Comparison of ENCODE assay signal across 8 cellular contexts in the genomic region with DNA sequence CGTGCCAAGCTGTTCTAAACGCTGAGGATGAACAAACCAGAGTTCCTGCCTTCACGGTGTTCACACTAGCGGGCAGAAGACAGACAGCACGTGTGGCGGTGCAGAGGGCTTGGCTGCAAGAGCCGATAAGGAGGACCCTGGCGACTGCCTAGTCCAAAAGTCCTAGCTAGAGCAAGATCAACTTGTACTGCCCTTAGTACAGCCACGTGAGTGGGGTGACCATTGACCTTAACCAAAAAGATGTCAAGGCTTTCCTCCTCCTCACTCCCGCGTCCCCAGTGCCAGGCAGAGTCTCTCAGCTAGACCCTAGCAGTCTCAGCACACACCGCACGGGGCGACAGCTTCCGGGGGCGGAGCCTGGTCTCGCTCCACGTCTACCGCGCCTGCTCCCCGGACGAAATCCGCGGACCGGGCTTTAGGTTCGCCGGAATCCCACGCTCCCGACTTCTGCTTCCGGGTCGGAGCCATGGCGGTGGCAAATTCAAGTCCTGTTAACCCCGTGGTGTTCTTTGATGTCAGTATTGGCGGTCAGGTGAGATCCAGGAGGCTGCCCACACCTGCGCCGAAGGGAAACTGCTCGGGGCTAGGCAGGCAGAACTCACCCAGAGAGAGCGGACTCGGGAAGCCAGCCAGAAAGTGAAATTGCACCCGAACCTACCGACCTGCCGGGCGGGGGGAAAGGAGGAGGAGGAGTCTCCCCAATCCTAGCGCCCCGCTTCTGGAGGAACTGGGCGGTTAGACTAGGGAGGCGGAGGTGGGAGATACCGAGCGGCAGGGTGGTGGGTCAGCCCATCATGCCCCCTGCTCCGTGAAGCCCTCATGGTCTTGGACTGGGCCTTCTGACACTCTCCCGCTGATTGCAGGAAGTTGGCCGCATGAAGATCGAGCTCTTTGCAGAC. TPM values are rescaled to one million over a fixed set of nuclear protein-coding genes. Genes with fewer than 3 reads are reported as not detected.
DNase-seq lines count a peak whose midpoint lies in the region; ATAC-seq and TF ChIP-seq lines count a peak whose summit lies in the region.

A gene (plus strand): TSS at position 443 of the 899 bp plus-strand sequence. CDS start 24 bp downstream, at position 467.

- H3K27me3 Mint-ChIP-seq in activated T-cell treated with anti-CD3 and anti-CD28 coated beads, Interleukin-2, amount 50 U/mL, for 24 hours = no peaks in the 10 kb centered on the region

- peaks cover 8 to 11% of the 10 kb centered on the region in 2 donors for H3K36me3 ChIP-seq in mucosa of rectum (ENCODE audit: control insufficient read depth in 2 of 2, insufficient read depth in 2 of 2, low read length in 2 of 2)

- no peaks in the 10 kb centered on the region for H3K9me3 ChIP-seq in mucosa of rectum (ENCODE audit: control insufficient read depth in 2 of 2, low read length in 2 of 2)

- peaks cover 50% of the 10 kb centered on the region for H3K36me3 Mint-ChIP-seq in activated T-cell treated with anti-CD3 and anti-CD28 coated beads, Interleukin-2, amount 50 U/mL, for 24 hours (ENCODE audit: low read depth)

- peak within 1 kb of the TSS; percentile 65 to 71 for H3K9ac ChIP-seq in mucosa of rectum (ENCODE audit: low read depth in 1 of 2, low read length in 2 of 2)

- peak within 1 kb of the TSS; percentile 99 for H3K4me3 Mint-ChIP-seq in activated T-cell treated with anti-CD3 and anti-CD28 coated beads, Interleukin-2, amount 50 U/mL, for 24 hours

- H3K4me3 ChIP-seq in mucosa of rectum (ENCODE audit: low read length in 2 of 2) = peak within 1 kb of the TSS; percentile 92

- peaks cover 4% of the 10 kb centered on the region for H3K9me3 Mint-ChIP-seq in activated T-cell treated with anti-CD3 and anti-CD28 coated beads, Interleukin-2, amount 50 U/mL, for 24 hours

- in situ Hi-C loops in KBM-7 (cut with MboI; ENCODE audit: low pct_unique_long_range_greater_than_20kb, low sequenced_read_pairs) = no loop called here

- peak within 1 kb of the TSS; percentile 99 for H3K27ac Mint-ChIP-seq in activated T-cell treated with anti-CD3 and anti-CD28 coated beads, Interleukin-2, amount 50 U/mL, for 24 hours

- no peaks in the 10 kb centered on the region for H3K27me3 ChIP-seq in mucosa of rectum (ENCODE audit: control insufficient read depth in 2 of 2, insufficient read depth in 2 of 2, low read length in 2 of 2)

- peak; percentile 97 for ATAC-seq in GM21619 (IDR thresholded peaks at IDR 0.05; ENCODE audit: unreplicated experiment)

- TF ChIP-seq POLR2A in erythroblast (IDR thresholded peaks at IDR 0.05; ENCODE audit: low read length) = peak; percentile 89

- H3K4me1 Mint-ChIP-seq in activated T-cell treated with anti-CD3 and anti-CD28 coated beads, Interleukin-2, amount 50 U/mL, for 24 hours (ENCODE audit: low read depth) = peaks cover 43% of the 10 kb centered on the region

- DNase-seq in DMS53 treated with DMSO at 0.1 percent for 48 hours (lab: John Stamatoyannopoulos, UW; ENCODE audit: unreplicated experiment) (peak; percentile 92), KBM-7 (peak; percentile 96), erythroblast (lab: John Stamatoyannopoulos, UW) (peak; percentile 93 to 94)
- DNase-seq in activated T-cell treated with anti-CD3 and anti-CD28 coated beads, Interleukin-2, amount 50 U/mL, for 24 hours = peak; percentile 96
- DNase-seq in stimulated activated CD8-positive, alpha-beta memory T cell treated with anti-CD3 and anti-CD28 coated beads, Interleukin-4, amount 100 ng/mL, for 48 hours = peak; percentile 97

- peaks cover 14 to 16% of the 10 kb centered on the region in 2 donors for H3K4me1 ChIP-seq in mucosa of rectum (ENCODE audit: control insufficient read depth in 2 of 2, insufficient read depth in 2 of 2, low read length in 2 of 2)

- H3K27ac ChIP-seq in mucosa of rectum (ENCODE audit: low read depth in 2 of 2, low read length in 2 of 2) = peak within 1 kb of the TSS; percentile 79 to 82

TF ChIP-seq in PFSK-1, 5 proteins besides CTCF, POLR2A, EP300 and RAD21:
- TF ChIP-seq TAF1 (IDR thresholded peaks at IDR 0.05; ENCODE audit: borderline replicate concordance, insufficient read depth, low read length) (peak; percentile 79; the same call in 1 of the 2 replicates), SIN3A (IDR thresholded peaks at IDR 0.05; ENCODE audit: borderline replicate concordance, insufficient read depth, low read length) (0 out of 2 replicates have a peak, but pooled peaks have one; percentile 37), FOXP2 (optimal IDR thresholded peaks at IDR 0.05; ENCODE audit: borderline replicate concordance, extremely low read depth, extremely low read length, insufficient read depth) (no peak), POLR2AphosphoS5 (IDR thresholded peaks at IDR 0.05; ENCODE audit: low read depth, low read length) (peak; percentile 92)
- TF ChIP-seq, protein P1, sequence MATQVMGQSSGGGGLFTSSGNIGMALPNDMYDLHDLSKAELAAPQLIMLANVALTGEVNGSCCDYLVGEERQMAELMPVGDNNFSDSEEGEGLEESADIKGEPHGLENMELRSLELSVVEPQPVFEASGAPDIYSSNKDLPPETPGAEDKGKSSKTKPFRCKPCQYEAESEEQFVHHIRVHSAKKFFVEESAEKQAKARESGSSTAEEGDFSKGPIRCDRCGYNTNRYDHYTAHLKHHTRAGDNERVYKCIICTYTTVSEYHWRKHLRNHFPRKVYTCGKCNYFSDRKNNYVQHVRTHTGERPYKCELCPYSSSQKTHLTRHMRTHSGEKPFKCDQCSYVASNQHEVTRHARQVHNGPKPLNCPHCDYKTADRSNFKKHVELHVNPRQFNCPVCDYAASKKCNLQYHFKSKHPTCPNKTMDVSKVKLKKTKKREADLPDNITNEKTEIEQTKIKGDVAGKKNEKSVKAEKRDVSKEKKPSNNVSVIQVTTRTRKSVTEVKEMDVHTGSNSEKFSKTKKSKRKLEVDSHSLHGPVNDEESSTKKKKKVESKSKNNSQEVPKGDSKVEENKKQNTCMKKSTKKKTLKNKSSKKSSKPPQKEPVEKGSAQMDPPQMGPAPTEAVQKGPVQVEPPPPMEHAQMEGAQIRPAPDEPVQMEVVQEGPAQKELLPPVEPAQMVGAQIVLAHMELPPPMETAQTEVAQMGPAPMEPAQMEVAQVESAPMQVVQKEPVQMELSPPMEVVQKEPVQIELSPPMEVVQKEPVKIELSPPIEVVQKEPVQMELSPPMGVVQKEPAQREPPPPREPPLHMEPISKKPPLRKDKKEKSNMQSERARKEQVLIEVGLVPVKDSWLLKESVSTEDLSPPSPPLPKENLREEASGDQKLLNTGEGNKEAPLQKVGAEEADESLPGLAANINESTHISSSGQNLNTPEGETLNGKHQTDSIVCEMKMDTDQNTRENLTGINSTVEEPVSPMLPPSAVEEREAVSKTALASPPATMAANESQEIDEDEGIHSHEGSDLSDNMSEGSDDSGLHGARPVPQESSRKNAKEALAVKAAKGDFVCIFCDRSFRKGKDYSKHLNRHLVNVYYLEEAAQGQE (IDR thresholded peaks at IDR 0.05; ENCODE audit: insufficient read depth in 1 of 2, low read depth in 2 of 2, low read length in 2 of 2) = 0 out of 4 replicates have a peak, but pooled peaks of 1 of the 2 experiments have one; percentile 38

RNA-seq across cellular contexts. Expression of the gene that starts here (rescaled TPM):
- polyA plus RNA-seq in PFSK-1 (2012; ENCODE audit: insufficient read length, low read depth) = 34.3 TPM

Comparison
In these comparisons a context has a peak if more than half of its experiments do, and no peak if none do; other contexts are left out.
1. Peak in every context shown above with its lines: DNase-seq, ATAC-seq, H3K4me3 ChIP-seq and H3K27ac ChIP-seq.